13 cellular contexts compared by ENCODE assay signal in the genomic region with DNA sequence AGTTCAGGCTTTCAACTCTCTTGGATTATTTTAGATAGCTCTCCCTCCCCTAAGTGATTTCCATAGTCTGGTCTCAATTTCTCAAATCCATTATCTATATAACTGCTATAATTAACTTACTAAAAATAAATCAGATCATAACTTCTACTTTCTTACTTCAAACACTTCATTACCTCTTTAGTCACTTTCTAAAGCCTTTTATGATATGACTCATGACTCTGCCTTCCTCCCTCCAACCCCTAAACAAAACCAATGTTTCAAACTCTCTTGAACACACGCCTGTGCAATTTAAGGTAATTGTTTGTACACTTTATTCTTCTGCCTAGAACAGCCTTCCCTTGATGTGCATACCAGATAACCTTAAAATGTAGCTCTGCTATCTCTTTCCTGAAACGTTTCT.
DNase-seq lines count a peak whose midpoint lies in the region; ATAC-seq, FAIRE-seq and TF ChIP-seq lines count a peak whose summit lies in the region.
"Had no signal": no experiment of that assay in that cellular context is flagged by ENCODE, and none has a peak within 500 bp of the region (broad histone marks: within the 10 kb centered on the region; RNA-seq: fewer than 3 reads in every experiment).

No MANE protein-coding gene starts in this region.

- peak; percentile 88 for ATAC-seq in GM18868 (IDR thresholded peaks at IDR 0.05; ENCODE audit: unreplicated experiment)
- ATAC-seq in HG03039 (IDR thresholded peaks at IDR 0.05; ENCODE audit: unreplicated experiment) = peak; percentile 65
- peak; percentile 71 to 86 for ATAC-seq in activated naive CD4-positive, alpha-beta T cell treated with anti-CD3 and anti-CD28 coated beads, Interleukin-2, amount 50 U/mL, for 72 hours
- ATAC-seq: CD8-positive, alpha-beta T cell had no signal

- no peaks in the 10 kb centered on the region for H3K4me1 Mint-ChIP-seq in glutamatergic neuron (ENCODE audit: low read depth, unreplicated experiment)

- no peak for TF ChIP-seq CTCF in glutamatergic neuron (IDR thresholded peaks at IDR 0.05; ENCODE audit: partially characterized antibody, unreplicated experiment)

- peaks cover 5 to 20% of the 10 kb centered on the region in 2 donors for H3K36me3 Mint-ChIP-seq in activated naive CD4-positive, alpha-beta T cell treated with anti-CD3 and anti-CD28 coated beads, Interleukin-2, amount 50 U/mL, for 72 hours
- H3K36me3 Mint-ChIP-seq in glutamatergic neuron (ENCODE audit: unreplicated experiment) = no peaks in the 10 kb centered on the region

- DNase-seq in EH (ENCODE audit: low read depth) (peak; percentile 24), DMS153 (lab: John Stamatoyannopoulos, UW) (no peak), glutamatergic neuron (no peak), urothelium cell line (ENCODE audit: low spot score) (no peak)
- no peak for DNase-seq in activated naive CD4-positive, alpha-beta T cell treated with anti-CD3 and anti-CD28 coated beads, Interleukin-2, amount 50 U/mL, for 72 hours (ENCODE audit: low spot score in 2 of 2)
- no peak for DNase-seq in stimulated activated CD8-positive, alpha-beta memory T cell treated with anti-CD3 and anti-CD28 coated beads, Interleukin-4, amount 100 ng/mL, for 48 hours
- DNase-seq: CD8-positive, alpha-beta T cell; NCI-H526; ovary; stimulated activated CD4-positive, alpha-beta T cell treated with anti-CD3 and anti-CD28 coated beads, Interleukin-4, amount 100 ng/mL, for 4 hours; thyroid gland had no signal

- H3K9me3 Mint-ChIP-seq in activated naive CD4-positive, alpha-beta T cell treated with anti-CD3 and anti-CD28 coated beads, Interleukin-2, amount 50 U/mL, for 72 hours = no peaks in the 10 kb centered on the region
- H3K9me3 Mint-ChIP-seq in glutamatergic neuron (ENCODE audit: unreplicated experiment) = no peaks in the 10 kb centered on the region
- H3K9me3 Mint-ChIP-seq: CD8-positive, alpha-beta T cell had no signal

- no peaks in the 10 kb centered on the region for H3K27me3 Mint-ChIP-seq in glutamatergic neuron (ENCODE audit: unreplicated experiment)

- H3K4me3 Mint-ChIP-seq in glutamatergic neuron (ENCODE audit: unreplicated experiment) = no peak overlapping the region
- H3K4me3 Mint-ChIP-seq: CD8-positive, alpha-beta T cell had no signal

- peak overlapping the region; percentile 13 to 73 for H3K27ac Mint-ChIP-seq in activated naive CD4-positive, alpha-beta T cell treated with anti-CD3 and anti-CD28 coated beads, Interleukin-2, amount 50 U/mL, for 72 hours
- H3K27ac Mint-ChIP-seq in glutamatergic neuron (ENCODE audit: unreplicated experiment) = no peak overlapping the region
- H3K27ac Mint-ChIP-seq: CD8-positive, alpha-beta T cell had no signal

- FAIRE-seq in urothelium cell line (lab: Jason Lieb, UNC) = no peak
